ENCODE assay signal across 1 cellular context in the genomic region with DNA sequence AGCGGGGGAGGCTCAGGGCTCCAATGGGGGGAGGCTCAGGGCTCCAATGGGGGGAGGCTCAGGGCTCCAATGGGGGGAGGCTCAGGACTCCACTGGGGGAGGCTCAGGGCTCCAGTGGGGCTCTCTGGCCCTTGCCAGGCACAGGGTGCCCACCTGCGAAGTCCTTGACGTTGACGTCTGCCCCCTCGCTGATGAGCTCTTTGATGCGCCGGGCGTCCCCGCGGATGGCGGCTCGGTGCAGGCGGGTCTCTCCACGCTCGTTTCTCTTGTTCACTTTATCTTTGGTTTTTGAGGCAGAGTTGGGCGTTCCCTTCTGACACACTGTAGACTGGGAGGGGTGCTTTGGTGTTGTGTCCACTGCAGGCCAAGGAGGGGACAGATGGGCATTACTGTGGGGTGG.
TF ChIP-seq lines count a peak whose summit lies in the region.

No MANE protein-coding gene starts in this region.

TF ChIP-seq in WTC11, 78 proteins besides CTCF, POLR2A, EP300 and RAD21 (continued from another document):
- TF ChIP-seq, protein P1, sequence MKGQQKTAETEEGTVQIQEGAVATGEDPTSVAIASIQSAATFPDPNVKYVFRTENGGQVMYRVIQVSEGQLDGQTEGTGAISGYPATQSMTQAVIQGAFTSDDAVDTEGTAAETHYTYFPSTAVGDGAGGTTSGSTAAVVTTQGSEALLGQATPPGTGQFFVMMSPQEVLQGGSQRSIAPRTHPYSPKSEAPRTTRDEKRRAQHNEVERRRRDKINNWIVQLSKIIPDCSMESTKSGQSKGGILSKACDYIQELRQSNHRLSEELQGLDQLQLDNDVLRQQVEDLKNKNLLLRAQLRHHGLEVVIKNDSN (CRISPR knock-in tag; IDR thresholded peaks at IDR 0.05), result no peak
- TF ChIP-seq NFYB (CRISPR knock-in tag; conservative IDR thresholded peaks at IDR 0.05; ENCODE audit: low read depth) (no peak), ESRRA (CRISPR knock-in tag; IDR thresholded peaks at IDR 0.05; ENCODE audit: borderline replicate concordance) (no peak)
- TF ChIP-seq, protein P2, sequence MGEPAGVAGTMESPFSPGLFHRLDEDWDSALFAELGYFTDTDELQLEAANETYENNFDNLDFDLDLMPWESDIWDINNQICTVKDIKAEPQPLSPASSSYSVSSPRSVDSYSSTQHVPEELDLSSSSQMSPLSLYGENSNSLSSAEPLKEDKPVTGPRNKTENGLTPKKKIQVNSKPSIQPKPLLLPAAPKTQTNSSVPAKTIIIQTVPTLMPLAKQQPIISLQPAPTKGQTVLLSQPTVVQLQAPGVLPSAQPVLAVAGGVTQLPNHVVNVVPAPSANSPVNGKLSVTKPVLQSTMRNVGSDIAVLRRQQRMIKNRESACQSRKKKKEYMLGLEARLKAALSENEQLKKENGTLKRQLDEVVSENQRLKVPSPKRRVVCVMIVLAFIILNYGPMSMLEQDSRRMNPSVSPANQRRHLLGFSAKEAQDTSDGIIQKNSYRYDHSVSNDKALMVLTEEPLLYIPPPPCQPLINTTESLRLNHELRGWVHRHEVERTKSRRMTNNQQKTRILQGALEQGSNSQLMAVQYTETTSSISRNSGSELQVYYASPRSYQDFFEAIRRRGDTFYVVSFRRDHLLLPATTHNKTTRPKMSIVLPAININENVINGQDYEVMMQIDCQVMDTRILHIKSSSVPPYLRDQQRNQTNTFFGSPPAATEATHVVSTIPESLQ (CRISPR knock-in tag; IDR thresholded peaks at IDR 0.05), result no peak
- TF ChIP-seq, protein P3, sequence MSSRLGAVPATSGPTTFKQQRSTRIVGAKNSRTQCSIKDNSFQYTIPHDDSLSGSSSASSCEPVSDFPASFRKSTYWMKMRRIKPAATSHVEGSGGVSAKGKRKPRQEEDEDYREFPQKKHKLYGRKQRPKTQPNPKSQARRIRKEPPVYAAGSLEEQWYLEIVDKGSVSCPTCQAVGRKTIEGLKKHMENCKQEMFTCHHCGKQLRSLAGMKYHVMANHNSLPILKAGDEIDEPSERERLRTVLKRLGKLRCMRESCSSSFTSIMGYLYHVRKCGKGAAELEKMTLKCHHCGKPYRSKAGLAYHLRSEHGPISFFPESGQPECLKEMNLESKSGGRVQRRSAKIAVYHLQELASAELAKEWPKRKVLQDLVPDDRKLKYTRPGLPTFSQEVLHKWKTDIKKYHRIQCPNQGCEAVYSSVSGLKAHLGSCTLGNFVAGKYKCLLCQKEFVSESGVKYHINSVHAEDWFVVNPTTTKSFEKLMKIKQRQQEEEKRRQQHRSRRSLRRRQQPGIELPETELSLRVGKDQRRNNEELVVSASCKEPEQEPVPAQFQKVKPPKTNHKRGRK (CRISPR knock-in tag; IDR thresholded peaks at IDR 0.05; ENCODE audit: borderline replicate concordance), result no peak
